10 cellular contexts compared by ENCODE assay signal in genomic region chr10:78552261-78552811, GRCh38.
DNase-seq lines count a peak whose midpoint lies in the region; ATAC-seq and TF ChIP-seq lines count a peak whose summit lies in the region.
"Had no signal": no experiment of that assay in that cellular context is flagged by ENCODE, and none has a peak within 500 bp of the region (broad histone marks: within the 10 kb centered on the region; RNA-seq: fewer than 3 reads in every experiment).

No MANE protein-coding gene starts in this region.

- H3K27ac ChIP-seq in SK-N-MC (0 out of 2 replicates have a peak overlapping the region, but pooled peaks have one; percentile 42), upper lobe of right lung (peak overlapping the region; percentile 32)

- no peak overlapping the region for H3K4me3 ChIP-seq in SK-N-MC
- no peak overlapping the region for H3K4me3 ChIP-seq in upper lobe of right lung

- H3K4me1 Mint-ChIP-seq in neural crest cell (peaks cover 40% of the 10 kb centered on the region), CD14-positive monocyte (peaks cover 23% of the 10 kb centered on the region), progenitor cell of endocrine pancreas (ENCODE audit: low read depth) (peaks cover 6% of the 10 kb centered on the region)
- peaks cover 5% of the 10 kb centered on the region for H3K4me1 Mint-ChIP-seq in activated T-cell treated with anti-CD3 and anti-CD28 coated beads, Interleukin-2, amount 50 U/mL, for 72 hours (ENCODE audit: low read depth)

- no peaks in the 10 kb centered on the region for H3K27me3 Mint-ChIP-seq in neural crest cell (ENCODE audit: low read depth)
- H3K27me3 Mint-ChIP-seq in activated T-cell treated with anti-CD3 and anti-CD28 coated beads, Interleukin-2, amount 50 U/mL, for 72 hours (ENCODE audit: low read depth): peaks cover 14% of the 10 kb centered on the region
- peaks cover 0 to 7% (median 1%) of the 10 kb centered on the region in 3 donors for H3K27me3 Mint-ChIP-seq in CD14-positive monocyte (ENCODE audit: low read depth in 3 of 3)
- H3K27me3 Mint-ChIP-seq in progenitor cell of endocrine pancreas: peaks cover 26% of the 10 kb centered on the region

- H3K36me3 Mint-ChIP-seq in neural crest cell (ENCODE audit: low read depth) (no peaks in the 10 kb centered on the region), CD14-positive monocyte (no peaks in the 10 kb centered on the region), progenitor cell of endocrine pancreas (ENCODE audit: insufficient read depth) (no peaks in the 10 kb centered on the region)
- H3K36me3 Mint-ChIP-seq in activated T-cell treated with anti-CD3 and anti-CD28 coated beads, Interleukin-2, amount 50 U/mL, for 72 hours (ENCODE audit: insufficient read depth in 2 of 2): no peaks in the 10 kb centered on the region

- DNase-seq in SK-N-MC (ENCODE audit: low read depth, low spot score) (no peak), globus pallidus (ENCODE audit: low spot score) (peak; percentile 51), neural crest cell (ENCODE audit: low read depth, low spot score) (no peak), upper lobe of right lung (no peak), CD14-positive monocyte (ENCODE audit: low spot score) (no peak), progenitor cell of endocrine pancreas (ENCODE audit: low spot score, unreplicated experiment) (no peak), GM10248 (ENCODE audit: extremely low spot score) (no peak)
- no peak for DNase-seq in activated T-cell treated with anti-CD3 and anti-CD28 coated beads, Interleukin-2, amount 50 U/mL, for 72 hours
- DNase-seq: activated naive CD4-positive, alpha-beta T cell treated with anti-CD3 and anti-CD28 coated beads for 36 hours; NCI-H226 had no signal

- POLR2A ChIA-PET in GM10248 (lab: Yijun Ruan, JAX): no interaction called here

- peaks cover 5% of the 10 kb centered on the region for H3K4me1 ChIP-seq in upper lobe of right lung

- H3K9me3 Mint-ChIP-seq in neural crest cell (no peaks in the 10 kb centered on the region), CD14-positive monocyte (peaks cover 4 to 22% (median 6%) of the 10 kb centered on the region in 7 donors), progenitor cell of endocrine pancreas (ENCODE audit: low read depth) (peaks cover 5% of the 10 kb centered on the region)
- no peaks in the 10 kb centered on the region for H3K9me3 Mint-ChIP-seq in activated T-cell treated with anti-CD3 and anti-CD28 coated beads, Interleukin-2, amount 50 U/mL, for 72 hours

- CTCF ChIA-PET in GM10248 (lab: Yijun Ruan, JAX): no interaction called here

- H3K4me3 Mint-ChIP-seq in neural crest cell: no peak overlapping the region
- no peak overlapping the region for H3K4me3 Mint-ChIP-seq in activated T-cell treated with anti-CD3 and anti-CD28 coated beads, Interleukin-2, amount 50 U/mL, for 72 hours
- no peak overlapping the region for H3K4me3 Mint-ChIP-seq in CD14-positive monocyte
- H3K4me3 Mint-ChIP-seq in progenitor cell of endocrine pancreas (ENCODE audit: low read depth): no peak overlapping the region
- H3K4me3 Mint-ChIP-seq: activated naive CD4-positive, alpha-beta T cell treated with anti-CD3 and anti-CD28 coated beads for 36 hours had no signal

- H3K9ac ChIP-seq in SK-N-MC (ENCODE audit: insufficient read length): no peak overlapping the region

- TF ChIP-seq CTCF in neural crest cell (conservative IDR thresholded peaks at IDR 0.05): no peak
- TF ChIP-seq CTCF in upper lobe of right lung (IDR thresholded peaks at IDR 0.05): no peak
- no peak for TF ChIP-seq CTCF in CD14-positive monocyte (IDR thresholded peaks at IDR 0.05)
- TF ChIP-seq CTCF in progenitor cell of endocrine pancreas (IDR thresholded peaks at IDR 0.05; ENCODE audit: unreplicated experiment): no peak
- no peak for TF ChIP-seq CTCF in GM10248 (IDR thresholded peaks at IDR 0.05; ENCODE audit: control extremely low read depth, extremely low read depth, low read depth, missing control alignments)

- ATAC-seq in upper lobe of right lung: peak; percentile 50
- no peak for ATAC-seq in activated T-cell treated with anti-CD3 and anti-CD28 coated beads, Interleukin-2, amount 50 U/mL, for 72 hours (replicated peaks in 1 of 2)

- H3K36me3 ChIP-seq in SK-N-MC (ENCODE audit: insufficient read depth, low read length): no peaks in the 10 kb centered on the region
- no peaks in the 10 kb centered on the region for H3K36me3 ChIP-seq in upper lobe of right lung

- intact Hi-C loops in upper lobe of right lung (cut with DNase I): no loop called here
- intact Hi-C loops in CD14-positive monocyte (cut with micrococcal nuclease): no loop called here

- H3K27ac Mint-ChIP-seq in neural crest cell (ENCODE audit: unreplicated experiment) (peak overlapping the region; percentile 95), CD14-positive monocyte (peak overlapping the region in 1 of 7 donors; percentile 52), progenitor cell of endocrine pancreas (no peak overlapping the region)
- no peak overlapping the region for H3K27ac Mint-ChIP-seq in activated T-cell treated with anti-CD3 and anti-CD28 coated beads, Interleukin-2, amount 50 U/mL, for 72 hours
- H3K27ac Mint-ChIP-seq: activated naive CD4-positive, alpha-beta T cell treated with anti-CD3 and anti-CD28 coated beads for 36 hours had no signal

- H3K9me3 ChIP-seq in SK-N-MC (ENCODE audit: low read depth, low read length) (no peaks in the 10 kb centered on the region), upper lobe of right lung (peaks cover 6% of the 10 kb centered on the region)

- H3K27me3 ChIP-seq in upper lobe of right lung: no peaks in the 10 kb centered on the region
